1 cellular context compared by ENCODE assay signal in the genomic region with DNA sequence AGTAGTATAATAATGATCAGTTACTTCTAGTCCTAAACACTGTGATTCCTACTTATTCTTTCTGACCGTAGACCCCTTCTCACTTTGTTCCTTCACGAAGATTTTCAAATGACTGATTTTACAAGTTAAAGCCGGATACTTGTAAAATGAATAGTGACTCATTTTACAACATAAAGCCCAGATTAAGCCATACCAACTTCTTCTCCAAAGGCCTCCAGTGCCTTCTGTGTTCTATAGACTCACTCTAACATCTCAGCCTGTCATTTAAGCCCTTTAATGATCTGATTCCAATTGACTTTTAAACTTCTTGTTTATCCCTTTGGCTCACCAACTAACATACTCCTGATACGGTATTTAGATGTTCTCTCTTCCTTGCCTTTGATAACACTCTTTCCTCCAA.
TF ChIP-seq lines count a peak whose summit lies in the region.

No MANE protein-coding gene starts in this region.

TF ChIP-seq in WTC11, 78 proteins besides CTCF, POLR2A, EP300 and RAD21 (continued from another document):
- no peak for TF ChIP-seq ZNF425 (CRISPR knock-in tag; conservative IDR thresholded peaks at IDR 0.05)
- no peak for TF ChIP-seq ZNF671 (CRISPR knock-in tag; IDR thresholded peaks at IDR 0.05)
- TF ChIP-seq ZSCAN18 (CRISPR knock-in tag; IDR thresholded peaks at IDR 0.05): no peak
- no peak for TF ChIP-seq ZNF416 (CRISPR knock-in tag; IDR thresholded peaks at IDR 0.05)
- TF ChIP-seq FOXJ3 (CRISPR knock-in tag; IDR thresholded peaks at IDR 0.05; ENCODE audit: borderline replicate concordance): no peak
- TF ChIP-seq, protein P1, sequence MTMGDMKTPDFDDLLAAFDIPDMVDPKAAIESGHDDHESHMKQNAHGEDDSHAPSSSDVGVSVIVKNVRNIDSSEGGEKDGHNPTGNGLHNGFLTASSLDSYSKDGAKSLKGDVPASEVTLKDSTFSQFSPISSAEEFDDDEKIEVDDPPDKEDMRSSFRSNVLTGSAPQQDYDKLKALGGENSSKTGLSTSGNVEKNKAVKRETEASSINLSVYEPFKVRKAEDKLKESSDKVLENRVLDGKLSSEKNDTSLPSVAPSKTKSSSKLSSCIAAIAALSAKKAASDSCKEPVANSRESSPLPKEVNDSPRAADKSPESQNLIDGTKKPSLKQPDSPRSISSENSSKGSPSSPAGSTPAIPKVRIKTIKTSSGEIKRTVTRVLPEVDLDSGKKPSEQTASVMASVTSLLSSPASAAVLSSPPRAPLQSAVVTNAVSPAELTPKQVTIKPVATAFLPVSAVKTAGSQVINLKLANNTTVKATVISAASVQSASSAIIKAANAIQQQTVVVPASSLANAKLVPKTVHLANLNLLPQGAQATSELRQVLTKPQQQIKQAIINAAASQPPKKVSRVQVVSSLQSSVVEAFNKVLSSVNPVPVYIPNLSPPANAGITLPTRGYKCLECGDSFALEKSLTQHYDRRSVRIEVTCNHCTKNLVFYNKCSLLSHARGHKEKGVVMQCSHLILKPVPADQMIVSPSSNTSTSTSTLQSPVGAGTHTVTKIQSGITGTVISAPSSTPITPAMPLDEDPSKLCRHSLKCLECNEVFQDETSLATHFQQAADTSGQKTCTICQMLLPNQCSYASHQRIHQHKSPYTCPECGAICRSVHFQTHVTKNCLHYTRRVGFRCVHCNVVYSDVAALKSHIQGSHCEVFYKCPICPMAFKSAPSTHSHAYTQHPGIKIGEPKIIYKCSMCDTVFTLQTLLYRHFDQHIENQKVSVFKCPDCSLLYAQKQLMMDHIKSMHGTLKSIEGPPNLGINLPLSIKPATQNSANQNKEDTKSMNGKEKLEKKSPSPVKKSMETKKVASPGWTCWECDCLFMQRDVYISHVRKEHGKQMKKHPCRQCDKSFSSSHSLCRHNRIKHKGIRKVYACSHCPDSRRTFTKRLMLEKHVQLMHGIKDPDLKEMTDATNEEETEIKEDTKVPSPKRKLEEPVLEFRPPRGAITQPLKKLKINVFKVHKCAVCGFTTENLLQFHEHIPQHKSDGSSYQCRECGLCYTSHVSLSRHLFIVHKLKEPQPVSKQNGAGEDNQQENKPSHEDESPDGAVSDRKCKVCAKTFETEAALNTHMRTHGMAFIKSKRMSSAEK (CRISPR knock-in tag; IDR thresholded peaks at IDR 0.05; ENCODE audit: borderline replicate concordance): no peak
